In the genomic region with DNA sequence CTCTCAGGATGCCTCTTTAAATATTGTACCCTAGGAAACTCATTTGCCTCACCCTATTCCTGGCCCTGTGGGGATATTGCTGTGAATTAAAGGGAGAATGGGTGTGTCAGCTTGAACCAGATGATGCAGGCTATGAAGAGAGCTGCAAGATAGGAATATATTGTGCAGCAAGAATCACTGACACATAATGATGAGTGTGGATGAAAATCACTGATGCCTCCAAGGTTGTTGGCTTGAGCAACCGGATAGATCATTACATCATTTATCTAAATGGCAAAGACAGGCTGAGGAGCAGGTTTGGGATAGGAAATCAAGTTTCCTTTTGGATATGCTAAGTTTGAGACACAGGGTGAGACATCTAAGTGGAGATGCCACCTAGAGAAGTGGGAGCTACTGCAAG, we compare ENCODE assay signal across 18 cellular contexts. TPM values are rescaled to one million over a fixed set of nuclear protein-coding genes. Genes with fewer than 3 reads are reported as not detected.
DNase-seq lines count a peak whose midpoint lies in the region; ATAC-seq, FAIRE-seq and TF ChIP-seq lines count a peak whose summit lies in the region.
"Had no signal": no experiment of that assay in that cellular context is flagged by ENCODE, and none has a peak within 500 bp of the region (broad histone marks: within the 10 kb centered on the region; RNA-seq: fewer than 3 reads in every experiment).

No MANE protein-coding gene starts in this region.

- ATAC-seq in K562 = no peak
- ATAC-seq in esophagus mucosa = peak; percentile 59
- peak; percentile 45 for ATAC-seq in omental fat pad (ENCODE audit: low FRiP score)
- no peak for ATAC-seq in HG03095 (IDR thresholded peaks at IDR 0.05; ENCODE audit: unreplicated experiment)
- ATAC-seq in GM21360 (IDR thresholded peaks at IDR 0.05; ENCODE audit: unreplicated experiment) = no peak
- ATAC-seq: A549 had no signal

- TF ChIP-seq CTCF in K562 (IDR thresholded peaks at IDR 0.05 in 2 of 3, conservative IDR thresholded peaks at IDR 0.05 in 1 of 3; ENCODE audit: insufficient read depth in 2 of 3, low read depth in 1 of 3, low read length in 3 of 3) (no peak), omental fat pad (IDR thresholded peaks at IDR 0.05) (no peak)

- no peak for TF ChIP-seq EP300 in K562 (IDR thresholded peaks at IDR 0.05; ENCODE audit: low read length)

- H3K79me2 ChIP-seq in K562 (ENCODE audit: control insufficient read depth, insufficient read depth, low read length) = no peaks in the 10 kb centered on the region

- no peak overlapping the region for H2AFZ ChIP-seq in K562 (ENCODE audit: low read depth, low read length)

- no peak overlapping the region for H3K9ac ChIP-seq in K562 (ENCODE audit: insufficient read depth in 1 of 2, low read depth in 2 of 2, low read length in 2 of 2)

- no peak for TF ChIP-seq RAD21 in K562 (CRISPR knock-in tag; conservative IDR thresholded peaks at IDR 0.05 in 1 of 2, IDR thresholded peaks at IDR 0.05 in 1 of 2)

- intact Hi-C loops in K562 (cut with micrococcal nuclease) = no loop called here

- no peak overlapping the region for H3K4me3 ChIP-seq in K562
- H3K4me3 ChIP-seq: A549 had no signal

- 15% methylated on average over 1 of the region's 1 CpG for WGBS in K562 (ENCODE audit: insufficient coverage, low coverage, missing lambda C conversion rate)

- BruUV-seq in K562 (replicated peaks; lab: Mats Ljungman, UMichigan) = no TSS peak

- peaks cover 0 to under 1% of the 10 kb centered on the region in 2 experiments; a peak in 2 of 5 replicates for H3K4me1 ChIP-seq in K562 (replicated peaks in 1 of 2; ENCODE audit: control insufficient read depth in 2 of 2, insufficient read depth in 2 of 2, low read length in 2 of 2)
- H3K4me1 ChIP-seq: BE2C had no signal

- CTCF ChIA-PET in K562 (lab: Yijun Ruan, JAX; ENCODE audit: low intra/inter-chr PET ratio) = no interaction called here

- H3K4me2 ChIP-seq in K562 (ENCODE audit: insufficient read depth, low read length) = no peak overlapping the region
- H3K4me2 ChIP-seq: A549 had no signal

- no peaks in the 10 kb centered on the region for H3K9me1 ChIP-seq in K562 (ENCODE audit: control insufficient read depth, insufficient read depth, low read length)

- H3K9me3 ChIP-seq in K562 (replicated peaks; ENCODE audit: control insufficient read depth, insufficient read depth, low read depth, low read length) = no peaks in the 10 kb centered on the region
- H3K9me3 ChIP-seq: A549, BE2C had no signal

- POLR2A ChIA-PET in K562 (lab: Yijun Ruan, JAX) = no interaction called here

- no peaks in the 10 kb centered on the region for H4K20me1 ChIP-seq in K562 (replicated peaks; ENCODE audit: control insufficient read depth, insufficient read depth, low read length)

- peak; percentile 73 for DNase-seq in NCI-H226
- DNase-seq in K562 (ENCODE audit: extremely low read depth in 1 of 4, low spot score in 3 of 4) = no peak
- DNase-seq in omental fat pad (ENCODE audit: low spot score) = no peak
- DNase-seq in DMS 273 (lab: John Stamatoyannopoulos, UW; ENCODE audit: unreplicated experiment) = no peak
- no peak for DNase-seq in activated CD4-positive, alpha-beta T cell treated with anti-CD3 and anti-CD28 coated beads for 48 hours
- DNase-seq: BE2C; CD4-positive, alpha-beta memory T cell; DND-41; GDM1; HCEC 1CT; KBM-7 had no signal

- H3K27ac ChIP-seq in K562 (ENCODE audit: extremely low read depth, low read depth, low read length) = no peak overlapping the region
- H3K27ac ChIP-seq: A549, C4-2B had no signal

- H3K27me3 ChIP-seq in K562 (ENCODE audit: control insufficient read depth in 2 of 2, insufficient read depth in 2 of 2, low read length in 2 of 2) = peaks cover 3 to 7% of the 10 kb centered on the region in 2 experiments; a peak in 3 of 5 replicates

- no peak for TF ChIP-seq POLR2A in K562 (conservative IDR thresholded peaks at IDR 0.05)

- no peaks in the 10 kb centered on the region for H3K36me3 ChIP-seq in K562 (ENCODE audit: control insufficient read depth, insufficient read depth, low read length)
- H3K36me3 ChIP-seq: BE2C had no signal

- in situ Hi-C loops in K562 (cut with MboI) = no loop called here

- FAIRE-seq in K562 (lab: Jason Lieb, UNC) = peak; percentile 37
- FAIRE-seq: A549, D721Med, GM19239 had no signal

TF ChIP-seq in K562, 482 proteins besides CTCF, POLR2A, EP300 and RAD21:
- TF ChIP-seq, protein P1, sequence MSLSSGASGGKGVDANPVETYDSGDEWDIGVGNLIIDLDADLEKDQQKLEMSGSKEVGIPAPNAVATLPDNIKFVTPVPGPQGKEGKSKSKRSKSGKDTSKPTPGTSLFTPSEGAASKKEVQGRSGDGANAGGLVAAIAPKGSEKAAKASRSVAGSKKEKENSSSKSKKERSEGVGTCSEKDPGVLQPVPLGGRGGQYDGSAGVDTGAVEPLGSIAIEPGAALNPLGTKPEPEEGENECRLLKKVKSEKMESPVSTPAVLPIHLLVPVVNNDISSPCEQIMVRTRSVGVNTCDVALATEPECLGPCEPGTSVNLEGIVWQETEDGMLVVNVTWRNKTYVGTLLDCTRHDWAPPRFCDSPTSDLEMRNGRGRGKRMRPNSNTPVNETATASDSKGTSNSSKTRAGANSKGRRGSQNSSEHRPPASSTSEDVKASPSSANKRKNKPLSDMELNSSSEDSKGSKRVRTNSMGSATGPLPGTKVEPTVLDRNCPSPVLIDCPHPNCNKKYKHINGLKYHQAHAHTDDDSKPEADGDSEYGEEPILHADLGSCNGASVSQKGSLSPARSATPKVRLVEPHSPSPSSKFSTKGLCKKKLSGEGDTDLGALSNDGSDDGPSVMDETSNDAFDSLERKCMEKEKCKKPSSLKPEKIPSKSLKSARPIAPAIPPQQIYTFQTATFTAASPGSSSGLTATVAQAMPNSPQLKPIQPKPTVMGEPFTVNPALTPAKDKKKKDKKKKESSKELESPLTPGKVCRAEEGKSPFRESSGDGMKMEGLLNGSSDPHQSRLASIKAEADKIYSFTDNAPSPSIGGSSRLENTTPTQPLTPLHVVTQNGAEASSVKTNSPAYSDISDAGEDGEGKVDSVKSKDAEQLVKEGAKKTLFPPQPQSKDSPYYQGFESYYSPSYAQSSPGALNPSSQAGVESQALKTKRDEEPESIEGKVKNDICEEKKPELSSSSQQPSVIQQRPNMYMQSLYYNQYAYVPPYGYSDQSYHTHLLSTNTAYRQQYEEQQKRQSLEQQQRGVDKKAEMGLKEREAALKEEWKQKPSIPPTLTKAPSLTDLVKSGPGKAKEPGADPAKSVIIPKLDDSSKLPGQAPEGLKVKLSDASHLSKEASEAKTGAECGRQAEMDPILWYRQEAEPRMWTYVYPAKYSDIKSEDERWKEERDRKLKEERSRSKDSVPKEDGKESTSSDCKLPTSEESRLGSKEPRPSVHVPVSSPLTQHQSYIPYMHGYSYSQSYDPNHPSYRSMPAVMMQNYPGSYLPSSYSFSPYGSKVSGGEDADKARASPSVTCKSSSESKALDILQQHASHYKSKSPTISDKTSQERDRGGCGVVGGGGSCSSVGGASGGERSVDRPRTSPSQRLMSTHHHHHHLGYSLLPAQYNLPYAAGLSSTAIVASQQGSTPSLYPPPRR (CRISPR knock-in tag; IDR thresholded peaks at IDR 0.05; ENCODE audit: borderline replicate concordance) = no peak
- TF ChIP-seq PHF8 (IDR thresholded peaks at IDR 0.05; ENCODE audit: borderline replicate concordance, low read length) = no peak
- no peak for TF ChIP-seq NR2C2 (CRISPR knock-in tag; IDR thresholded peaks at IDR 0.05)
- TF ChIP-seq NR2C2 (tag; IDR thresholded peaks at IDR 0.05) = 0 out of 2 replicates have a peak, but pooled peaks have one; percentile 26
- no peak for TF ChIP-seq CEBPG (CRISPR knock-in tag; IDR thresholded peaks at IDR 0.05)
- TF ChIP-seq CEBPG (tag; conservative IDR thresholded peaks at IDR 0.05 in 1 of 2, IDR thresholded peaks at IDR 0.05 in 1 of 2) = peak in 1 of 2 experiments; percentile 62; a peak in 2 of 4 replicates

RNA-seq across cellular contexts. Expression of gene SLC26A4, which starts 6.2 kb away (rescaled TPM):
- total RNA-seq in K562 (2011; cell fraction: chromatin; rRNA removed; ENCODE audit: low replicate concordance) = 0.23 and 1.2 TPM in 2 replicates
- total RNA-seq in K562 (2011; cell fraction: nucleolus; rRNA removed) = 0.26 and 0.33 TPM in 2 replicates
- total RNA-seq in K562 (2011; cell fraction: nucleoplasm; rRNA removed) = 0.22 and 0.92 TPM in 2 replicates
- 0.09 and 0.29 TPM in 2 replicates for total RNA-seq in K562 (2014; rRNA removed)
- total RNA-seq in K562 (2014; rRNA removed; fragmentation: Illumina TruSeq; extraction: Trizol) = 0.26 and 0.33 TPM in 2 replicates
- total RNA-seq in K562 (2015; rRNA removed; fragmentation: Illumina TruSeq; extraction: Trizol) = 0.11 and 0.43 TPM in 2 replicates
- 0.54 and 0.55 TPM in 2 replicates for total RNA-seq in K562 (2021)
- 0.37 and 0.54 TPM in 2 replicates for polyA plus RNA-seq in K562 (2011; rRNA removed)
- 0.13 and 0.16 TPM in 2 replicates for polyA plus RNA-seq in K562 (2011; cell fraction: cytosol; rRNA removed)
- polyA plus RNA-seq in K562 (2011; cell fraction: nucleus; rRNA removed) = 0.24 and 0.28 TPM in 2 replicates
- 0.29 and 0.38 TPM in 2 replicates for polyA plus RNA-seq in K562 (2012)
- 0.22 and 0.28 TPM in 2 replicates for polyA plus RNA-seq in K562 (2014; fragmentation: Illumina TruSeq; extraction: Trizol)
- polyA plus RNA-seq in K562 (2014; fragmentation: Nextera tagmentation; extraction: Ambion mirVana) = under 1 TPM; 0.10 to 0.18 TPM
- polyA plus RNA-seq in K562 (2014; rRNA removed) = 0.27 and 1.2 TPM in 2 replicates
- 0.81 and 0.96 TPM in 2 replicates for polyA minus RNA-seq in K562 (2011; rRNA and poly(A)+ RNA removed)
- 1.3 TPM in 1 of 2 replicates, not detected in the other for polyA minus RNA-seq in K562 (2011; cell fraction: cytosol; rRNA and poly(A)+ RNA removed)
- polyA minus RNA-seq in K562 (2011; cell fraction: nucleus; rRNA and poly(A)+ RNA removed) = 0.33 TPM in 1 of 2 replicates, not detected in the other
- total RNA-seq in esophagus mucosa = 0.24 TPM
- 1 to 10 TPM in 2 of 4 donors, under 1 TPM in 2; 0.65 to 2.2 (median 0.98) TPM for total RNA-seq in omental fat pad
- total RNA-seq: CD4-positive, alpha-beta memory T cell had no signal
- polyA plus RNA-seq: CD4-positive, alpha-beta memory T cell had no signal

Comparison
In these comparisons a context has a peak if more than half of its experiments do, and no peak if none do; other contexts are left out.
1. ATAC-seq: peak in esophagus mucosa (single experiment) and omental fat pad (single experiment); none in K562 (single experiment), HG03095 (single experiment) and GM21360 (single experiment).